In the genomic region with DNA sequence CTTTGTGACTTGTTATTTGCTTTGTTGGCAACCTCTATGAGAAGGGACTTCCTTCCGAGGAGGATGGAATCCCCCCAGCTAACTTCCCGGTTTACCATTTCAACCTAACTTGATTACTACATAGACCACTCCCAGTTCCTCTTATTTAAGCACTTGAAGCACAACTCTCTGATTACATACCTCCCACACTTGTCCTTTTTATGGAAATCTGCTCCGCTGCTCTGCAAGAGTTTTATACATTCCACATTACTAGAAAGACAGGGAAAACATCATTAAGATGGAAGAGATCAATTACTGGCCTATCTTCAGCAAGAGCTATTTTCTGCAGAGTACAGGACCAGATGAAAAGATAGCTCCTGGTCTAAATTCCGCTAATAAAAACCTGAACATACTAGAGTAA, we compare ENCODE assay signal across 13 cellular contexts.
DNase-seq lines count a peak whose midpoint lies in the region; ATAC-seq, FAIRE-seq and TF ChIP-seq lines count a peak whose summit lies in the region.
"Had no signal": no experiment of that assay in that cellular context is flagged by ENCODE, and none has a peak within 500 bp of the region (broad histone marks: within the 10 kb centered on the region; RNA-seq: fewer than 3 reads in every experiment).

No MANE protein-coding gene starts in this region.

- H3K27ac Mint-ChIP-seq in activated T-helper 2 cell treated with anti-CD3 and anti-CD28 coated beads, Interferon-gamma antibody, Interleukin-2, Interleukin-4, amounts not matched to agents 10 μg/mL and 5 μg/mL and 100 μg/mL, durations not matched to agents 14 hours and 24 hours and 36 hours = no peak overlapping the region
- H3K27ac Mint-ChIP-seq: HFFc6 had no signal

- no peak overlapping the region for H3K4me3 Mint-ChIP-seq in activated T-helper 2 cell treated with anti-CD3 and anti-CD28 coated beads, Interferon-gamma antibody, Interleukin-2, Interleukin-4, amounts not matched to agents 10 μg/mL and 5 μg/mL and 100 μg/mL, durations not matched to agents 14 hours and 24 hours and 36 hours (ENCODE audit: low read depth)
- H3K4me3 Mint-ChIP-seq: HFFc6 had no signal

- H3K4me1 Mint-ChIP-seq in activated T-helper 2 cell treated with anti-CD3 and anti-CD28 coated beads, Interferon-gamma antibody, Interleukin-2, Interleukin-4, amounts not matched to agents 10 μg/mL and 5 μg/mL and 100 μg/mL, durations not matched to agents 14 hours and 24 hours and 36 hours (ENCODE audit: low read depth) = no peaks in the 10 kb centered on the region

- H3K36me3 Mint-ChIP-seq in activated T-helper 2 cell treated with anti-CD3 and anti-CD28 coated beads, Interferon-gamma antibody, Interleukin-2, Interleukin-4, amounts not matched to agents 10 μg/mL and 5 μg/mL and 100 μg/mL, durations not matched to agents 14 hours and 24 hours and 36 hours (ENCODE audit: low read depth) = peaks cover 74% of the 10 kb centered on the region

- FAIRE-seq in GM12891 (lab: Jason Lieb, UNC) (no peak), H54 (lab: Jason Lieb, UNC) (no peak)

- DNase-seq in GM12891 (ENCODE audit: insufficient read length, low spot score) (no peak), NCI-H2227 treated with DMSO at 0.1 percent for 48 hours (lab: John Stamatoyannopoulos, UW) (peak; percentile 75), germinal center (ENCODE audit: low spot score) (peak; percentile 15), T-helper 2 cell (no peak), SW480 (ENCODE audit: low spot score) (no peak), H54 (ENCODE audit: insufficient read length, low spot score) (no peak)
- DNase-seq in activated T-helper 2 cell treated with anti-CD3 and anti-CD28 coated beads, Interferon-gamma antibody, Interleukin-2, Interleukin-4, amounts not matched to agents 10 μg/mL and 5 μg/mL and 100 μg/mL, durations not matched to agents 14 hours and 24 hours and 36 hours (ENCODE audit: low spot score) = no peak
- DNase-seq: activated CD8-positive, alpha-beta memory T cell treated with anti-CD3 and anti-CD28 coated beads, Interleukin-2, amount 50 U/mL, for 4 hours; DMS 273 treated with DMSO at 0.1 percent for 48 hours; HFFc6; SHP77; stomach had no signal

- H3K27me3 Mint-ChIP-seq in activated T-helper 2 cell treated with anti-CD3 and anti-CD28 coated beads, Interferon-gamma antibody, Interleukin-2, Interleukin-4, amounts not matched to agents 10 μg/mL and 5 μg/mL and 100 μg/mL, durations not matched to agents 14 hours and 24 hours and 36 hours (ENCODE audit: low read depth) = no peaks in the 10 kb centered on the region

- H3K9me3 Mint-ChIP-seq in activated T-helper 2 cell treated with anti-CD3 and anti-CD28 coated beads, Interferon-gamma antibody, Interleukin-2, Interleukin-4, amounts not matched to agents 10 μg/mL and 5 μg/mL and 100 μg/mL, durations not matched to agents 14 hours and 24 hours and 36 hours = no peaks in the 10 kb centered on the region
- H3K9me3 Mint-ChIP-seq: HFFc6 had no signal

- no peak for TF ChIP-seq POLR2A in GM12891 (IDR thresholded peaks at IDR 0.05; ENCODE audit: low read depth, low read length)
- no peak for TF ChIP-seq POLR2A in H54 (IDR thresholded peaks at IDR 0.05; ENCODE audit: low read depth, low read length)

- intact Hi-C loops in activated T-helper 2 cell treated with anti-CD3 and anti-CD28 coated beads, Interferon-gamma antibody, Interleukin-2, Interleukin-4, amounts not matched to agents 10 μg/mL and 5 μg/mL and 100 μg/mL, durations not matched to agents 14 hours and 24 hours and 36 hours (cut with micrococcal nuclease) = no loop called here

- peak; percentile 53 for ATAC-seq in GM21390 (IDR thresholded peaks at IDR 0.05; ENCODE audit: unreplicated experiment)

TF ChIP-seq in GM12891, 5 proteins besides CTCF, POLR2A, EP300 and RAD21:
- TF ChIP-seq SPI1 (IDR thresholded peaks at IDR 0.05; ENCODE audit: low read depth, low read length) (peak; percentile 73), POLR2AphosphoS5 (IDR thresholded peaks at IDR 0.05; ENCODE audit: low read depth, low read length) (no peak)

Comparison
In these comparisons a context has a peak if more than half of its experiments do, and no peak if none do; other contexts are left out.
1. DNase-seq: peak in NCI-H2227 treated with DMSO at 0.1 percent for 48 hours (single experiment) and germinal center (single experiment); none in GM12891 (single experiment), activated T-helper 2 cell treated with anti-CD3 and anti-CD28 coated beads, Interferon-gamma antibody, Interleukin-2, Interleukin-4, amounts not matched to agents 10 μg/mL and 5 μg/mL and 100 μg/mL, durations not matched to agents 14 hours and 24 hours and 36 hours (single experiment), T-helper 2 cell (0 of 5), SW480 (single experiment) and H54 (single experiment).